Comparison of ENCODE assay signal across 11 cellular contexts in genomic region chr6:19465760-19466159, GRCh38.
DNase-seq lines count a peak whose midpoint lies in the region; ATAC-seq and TF ChIP-seq lines count a peak whose summit lies in the region.
"Had no signal": no experiment of that assay in that cellular context is flagged by ENCODE, and none has a peak within 500 bp of the region (broad histone marks: within the 10 kb centered on the region; RNA-seq: fewer than 3 reads in every experiment).

No MANE protein-coding gene starts in this region.

- H3K36me3 Mint-ChIP-seq in chondrocyte (ENCODE audit: low read depth) (no peaks in the 10 kb centered on the region), neural progenitor cell (no peaks in the 10 kb centered on the region)

- no peak overlapping the region for H3K4me3 ChIP-seq in BJ (ENCODE audit: low read depth, low read length)
- H3K4me3 ChIP-seq in neural progenitor cell, result no peak overlapping the region
- H3K4me3 ChIP-seq: dorsolateral prefrontal cortex, right atrium auricular region had no signal

- H3K27ac Mint-ChIP-seq in chondrocyte (ENCODE audit: unreplicated experiment) (peak overlapping the region; percentile 90), neural progenitor cell (peak overlapping the region; percentile 55)

- H3K4me2 ChIP-seq in neural progenitor cell, result no peak overlapping the region

- H4K20me1 ChIP-seq in neural progenitor cell (ENCODE audit: low read depth), result no peaks in the 10 kb centered on the region

- H3K9me3 ChIP-seq in neural progenitor cell (ENCODE audit: low read depth), result no peaks in the 10 kb centered on the region
- H3K9me3 ChIP-seq: right atrium auricular region had no signal

- no peaks in the 10 kb centered on the region for H3K4me1 ChIP-seq in neural progenitor cell
- H3K4me1 ChIP-seq: right atrium auricular region had no signal

- H3K9me3 Mint-ChIP-seq in chondrocyte (ENCODE audit: low read depth), result no peaks in the 10 kb centered on the region
- no peaks in the 10 kb centered on the region for H3K9me3 Mint-ChIP-seq in neural progenitor cell
- H3K9me3 Mint-ChIP-seq: activated T-cell treated with anti-CD3 and anti-CD28 coated beads, Interleukin-2, amount 50 U/mL, for 4 hours had no signal

- ATAC-seq in HG02610 (IDR thresholded peaks at IDR 0.05; ENCODE audit: unreplicated experiment), result no peak
- ATAC-seq: activated T-cell treated with anti-CD3 and anti-CD28 coated beads, Interleukin-2, amount 50 U/mL, for 4 hours had no signal

- H3K27ac ChIP-seq in neural progenitor cell, result no peak overlapping the region
- H3K27ac ChIP-seq: dorsolateral prefrontal cortex, right atrium auricular region had no signal

- POLR2A ChIA-PET in BJ (lab: Charles Lee), result no interaction called here

- no peak overlapping the region for H3K9ac ChIP-seq in neural progenitor cell

- peak overlapping the region; percentile 72 for H2AFZ ChIP-seq in neural progenitor cell (replicated peaks)

- H3K4me1 Mint-ChIP-seq in chondrocyte (ENCODE audit: low read depth) (peaks cover 20% of the 10 kb centered on the region), neural progenitor cell (peaks cover 11% of the 10 kb centered on the region)

- H3K27me3 ChIP-seq in BJ (ENCODE audit: control insufficient read depth, insufficient read depth, low read length), result peaks cover under 1% of the 10 kb centered on the region; the same call in 1 of the 2 replicates
- H3K27me3 ChIP-seq in neural progenitor cell, result no peaks in the 10 kb centered on the region
- H3K27me3 ChIP-seq: right atrium auricular region had no signal

- no peaks in the 10 kb centered on the region for H3K36me3 ChIP-seq in BJ (ENCODE audit: control insufficient read depth, insufficient read depth, low read length)
- H3K36me3 ChIP-seq in neural progenitor cell, result no peaks in the 10 kb centered on the region
- H3K36me3 ChIP-seq: right atrium auricular region had no signal

- DNase-seq in BJ (ENCODE audit: low read depth) (peak; percentile 64), NCI-H1092 (lab: John Stamatoyannopoulos, UW) (peak; percentile 9), chondrocyte (ENCODE audit: low spot score) (no peak), neural progenitor cell (ENCODE audit: low spot score) (no peak), NCI-H1436 treated with DMSO at 0.1 percent for 48 hours (lab: John Stamatoyannopoulos, UW) (no peak), mesenteric fat pad (ENCODE audit: low spot score) (no peak), COLO668 (lab: John Stamatoyannopoulos, UW; ENCODE audit: unreplicated experiment) (no peak)
- DNase-seq: activated T-cell treated with anti-CD3 and anti-CD28 coated beads, Interleukin-2, amount 50 U/mL, for 4 hours; dorsolateral prefrontal cortex had no signal

- TF ChIP-seq CTCF in BJ (IDR thresholded peaks at IDR 0.05; ENCODE audit: insufficient read depth, low read depth, low read length) (no peak), chondrocyte (IDR thresholded peaks at IDR 0.05) (no peak), neural progenitor cell (IDR thresholded peaks at IDR 0.05) (no peak)

- H3K79me2 ChIP-seq in neural progenitor cell (ENCODE audit: low read depth), result no peaks in the 10 kb centered on the region

- H3K27me3 Mint-ChIP-seq in chondrocyte (ENCODE audit: low read depth), result no peaks in the 10 kb centered on the region
- no peaks in the 10 kb centered on the region for H3K27me3 Mint-ChIP-seq in neural progenitor cell (ENCODE audit: insufficient read depth, low read depth)

- CTCF ChIA-PET in BJ (lab: Yijun Ruan, JAX), result interaction anchor here (0.6 to 0.9 kb wide), 2 partner anchors 13 to 115 kb away, joined by 3 read pairs; no protein-coding TSS in a partner anchor

- H3F3A ChIP-seq in neural progenitor cell (ENCODE audit: low read depth), result no peaks in the 10 kb centered on the region

- H3K4me3 Mint-ChIP-seq in chondrocyte (ENCODE audit: unreplicated experiment) (no peak overlapping the region), neural progenitor cell (no peak overlapping the region)
- H3K4me3 Mint-ChIP-seq: activated T-cell treated with anti-CD3 and anti-CD28 coated beads, Interleukin-2, amount 50 U/mL, for 4 hours had no signal

Comparison
In these comparisons a context has a peak if more than half of its experiments do, and no peak if none do; other contexts are left out.
1. DNase-seq: peak in BJ (single experiment) and NCI-H1092 (single experiment); none in chondrocyte (single experiment), neural progenitor cell (single experiment), NCI-H1436 treated with DMSO at 0.1 percent for 48 hours (single experiment), mesenteric fat pad (single experiment) and COLO668 (single experiment).